Comparison of ENCODE assay signal across 19 cellular contexts in genomic region chr10:79219276-79219957, GRCh38.
DNase-seq lines count a peak whose midpoint lies in the region; ATAC-seq and TF ChIP-seq lines count a peak whose summit lies in the region.
"Had no signal": no experiment of that assay in that cellular context is flagged by ENCODE, and none has a peak within 500 bp of the region (broad histone marks: within the 10 kb centered on the region; RNA-seq: fewer than 3 reads in every experiment).

No MANE protein-coding gene starts in this region.

- no peaks in the 10 kb centered on the region for H3K9me3 Mint-ChIP-seq in type B pancreatic cell
- H3K9me3 Mint-ChIP-seq: activated T-helper 1 cell treated with anti-CD3 and anti-CD28 coated beads, Interleukin-12 subunit alpha, Interleukin-12 subunit beta, Interleukin-2, Interleukin-4 antibody, amounts not matched to agents 30 ng/mL and 10 ng/mL and 1 ng/mL, durations not matched to agents 14 hours and 24 hours and 36 hours; CD8-positive, alpha-beta memory T cell had no signal

- no peaks in the 10 kb centered on the region for H3K9me2 ChIP-seq in SK-N-SH

- CTCF ChIA-PET in SK-N-SH (lab: Yijun Ruan, JAX): interaction anchor here (0.7 to 1.1 kb wide), 3 partner anchors 15 to 244 kb away, joined by 3 to 4 read pairs (median 4); no protein-coding TSS in a partner anchor

- no peak overlapping the region for H2AFZ ChIP-seq in SK-N-SH (ENCODE audit: low read depth)

- no peaks in the 10 kb centered on the region for H3K9me3 ChIP-seq in SK-N-SH
- no peaks in the 10 kb centered on the region for H3K9me3 ChIP-seq in muscle layer of colon (ENCODE audit: low read length)
- no peaks in the 10 kb centered on the region for H3K9me3 ChIP-seq in esophagus squamous epithelium
- H3K9me3 ChIP-seq: colonic mucosa, lower lobe of right lung had no signal

- peaks cover 33 to 60% of the 10 kb centered on the region in 2 experiments for H3K4me1 ChIP-seq in SK-N-SH (ENCODE audit: control insufficient read depth in 1 of 2, insufficient read depth in 2 of 2, low read depth in 1 of 2, low read length in 1 of 2)
- H3K4me1 ChIP-seq in muscle layer of colon (ENCODE audit: insufficient read depth, low read length): peaks cover 61% of the 10 kb centered on the region
- peaks cover 15 to 60% (median 34%) of the 10 kb centered on the region in 3 donors for H3K4me1 ChIP-seq in esophagus squamous epithelium

- H3K4me3 Mint-ChIP-seq in type B pancreatic cell: no peak overlapping the region
- H3K4me3 Mint-ChIP-seq: activated CD8-positive, alpha-beta T cell treated with anti-CD3 and anti-CD28 coated beads, Interleukin-2, amount 10 ng/mL, durations not matched to agents 7 days and 5 days; activated T-helper 1 cell treated with anti-CD3 and anti-CD28 coated beads, Interleukin-12 subunit alpha, Interleukin-12 subunit beta, Interleukin-2, Interleukin-4 antibody, amounts not matched to agents 30 ng/mL and 10 ng/mL and 1 ng/mL, durations not matched to agents 14 hours and 24 hours and 36 hours; CD8-positive, alpha-beta memory T cell had no signal

- H3K36me3 Mint-ChIP-seq in type B pancreatic cell: peaks cover 20% of the 10 kb centered on the region

- peak overlapping the region; percentile 29 for H3K27ac Mint-ChIP-seq in type B pancreatic cell
- H3K27ac Mint-ChIP-seq: activated CD8-positive, alpha-beta T cell treated with anti-CD3 and anti-CD28 coated beads, Interleukin-2, amount 10 ng/mL, durations not matched to agents 7 days and 5 days; activated T-helper 1 cell treated with anti-CD3 and anti-CD28 coated beads, Interleukin-12 subunit alpha, Interleukin-12 subunit beta, Interleukin-2, Interleukin-4 antibody, amounts not matched to agents 30 ng/mL and 10 ng/mL and 1 ng/mL, durations not matched to agents 14 hours and 24 hours and 36 hours had no signal

- no peak for TF ChIP-seq RAD21 in SK-N-SH (IDR thresholded peaks at IDR 0.05; ENCODE audit: low read length)

- no peaks in the 10 kb centered on the region for H3K27me3 ChIP-seq in SK-N-SH (ENCODE audit: insufficient read depth)
- H3K27me3 ChIP-seq in muscle layer of colon (ENCODE audit: control insufficient read depth in 1 of 2, insufficient read depth in 2 of 2, low read length in 2 of 2): no peaks in the 10 kb centered on the region
- H3K27me3 ChIP-seq in esophagus squamous epithelium: no peaks in the 10 kb centered on the region
- H3K27me3 ChIP-seq: colonic mucosa had no signal

- TF ChIP-seq CTCF in SK-N-SH (IDR thresholded peaks at IDR 0.05) (no peak), fibroblast of mammary gland (conservative IDR thresholded peaks at IDR 0.05; ENCODE audit: control insufficient read depth, insufficient read depth, low read depth, low read length) (no peak), type B pancreatic cell (conservative IDR thresholded peaks at IDR 0.05) (no peak), esophagus squamous epithelium (IDR thresholded peaks at IDR 0.05) (no peak)

- peaks cover 6% of the 10 kb centered on the region; the same call in 1 of the 2 replicates for H3K79me2 ChIP-seq in SK-N-SH (ENCODE audit: insufficient read depth)

- intact Hi-C loops in esophagus squamous epithelium (cut with DNase I): no loop called here

- 82% methylated on average over 3 of the region's 4 CpGs for WGBS in SK-N-SH (ENCODE audit: low lambda C conversion rate)
- WGBS in esophagus squamous epithelium, 2 donors: 76 to 82% methylated on average over 3 to 4 of the region's 4 CpGs

- DNase-seq in SK-N-SH (no peak), fibroblast of mammary gland (ENCODE audit: low read depth) (peak; percentile 63), type B pancreatic cell (ENCODE audit: extremely low spot score, unreplicated experiment) (no peak), esophagus squamous epithelium (lab: John Stamatoyannopoulos, UW) (no peak), NCI-H2029 treated with DMSO at 0.1 percent for 48 hours (lab: John Stamatoyannopoulos, UW) (no peak)
- DNase-seq: activated CD8-positive, alpha-beta T cell treated with anti-CD3 and anti-CD28 coated beads, Interleukin-2, amount 10 ng/mL, durations not matched to agents 7 days and 5 days; CD8-positive, alpha-beta memory T cell; colonic mucosa; erythroblast; GOT3; lower lobe of right lung; NCI-H1105; NCI-H2171; stimulated activated naive CD8-positive, alpha-beta T cell treated with anti-CD3 and anti-CD28 coated beads, Interleukin-15, Interleukin-2, amounts not matched to agents 100 U/mL and 50 U/mL, for 24 hours had no signal

- H3K4me1 Mint-ChIP-seq in type B pancreatic cell (ENCODE audit: unreplicated experiment): peaks cover 49% of the 10 kb centered on the region

- H4K20me1 ChIP-seq in SK-N-SH (ENCODE audit: insufficient read depth): peaks cover 12% of the 10 kb centered on the region; the same call in 1 of the 2 replicates

- POLR2A ChIA-PET in SK-N-SH (lab: Yijun Ruan, JAX): interaction anchor here (1.5 to 12.4 kb wide), 4 partner anchors 10 to 62 kb away, joined by 5 to 237 read pairs (median 42); no protein-coding TSS in a partner anchor

- H3K4me2 ChIP-seq in SK-N-SH: no peak overlapping the region

- no peak overlapping the region for H3K9ac ChIP-seq in SK-N-SH
- peak overlapping the region; percentile 24 for H3K9ac ChIP-seq in muscle layer of colon (ENCODE audit: low read length)

- TF ChIP-seq POLR2A in esophagus squamous epithelium (IDR thresholded peaks at IDR 0.05): no peak

- no peak overlapping the region for H3K4me3 ChIP-seq in SK-N-SH (ENCODE audit: low read depth in 2 of 2, low read length in 1 of 2)
- H3K4me3 ChIP-seq in fibroblast of mammary gland (ENCODE audit: control insufficient read depth, low read depth, low read length): no peak overlapping the region
- H3K4me3 ChIP-seq in muscle layer of colon (ENCODE audit: low read depth in 1 of 2, low read length in 2 of 2): no peak overlapping the region
- no peak overlapping the region for H3K4me3 ChIP-seq in esophagus squamous epithelium
- H3K4me3 ChIP-seq: colonic mucosa, lower lobe of right lung, skin epidermis had no signal

- H3K27me3 Mint-ChIP-seq in type B pancreatic cell: peaks cover 2% of the 10 kb centered on the region

- H3K27ac ChIP-seq in SK-N-SH (ENCODE audit: low read depth in 2 of 2, low read length in 1 of 2): peak overlapping the region; percentile 49 to 93; a peak in 3 of 4 replicates
- H3K27ac ChIP-seq in muscle layer of colon (ENCODE audit: low read depth, low read length): peak overlapping the region; percentile 95
- peak overlapping the region in 2 of 4 donors; percentile 1 to 22 for H3K27ac ChIP-seq in esophagus squamous epithelium
- H3K27ac ChIP-seq: colonic mucosa, lower lobe of right lung had no signal

- peaks cover 24 to 26% of the 10 kb centered on the region in 2 experiments for H3K36me3 ChIP-seq in SK-N-SH (replicated peaks in 1 of 2; ENCODE audit: control insufficient read depth in 1 of 2, insufficient read depth in 2 of 2, low read length in 1 of 2)
- H3K36me3 ChIP-seq in muscle layer of colon (ENCODE audit: insufficient read depth, low read length): peaks cover 28% of the 10 kb centered on the region
- H3K36me3 ChIP-seq in esophagus squamous epithelium: peaks cover 14 to 100% (median 26%) of the 10 kb centered on the region in 3 donors

- ATAC-seq in SK-N-SH treated with all-trans-retinoic acid at 6 μM for 48 hours (no peak), HG03135 (IDR thresholded peaks at IDR 0.05; ENCODE audit: unreplicated experiment) (no peak)
- ATAC-seq: activated CD8-positive, alpha-beta T cell treated with anti-CD3 and anti-CD28 coated beads, Interleukin-2, amount 10 ng/mL, durations not matched to agents 7 days and 5 days; lower lobe of right lung; stimulated activated naive CD8-positive, alpha-beta T cell treated with anti-CD3 and anti-CD28 coated beads, Interleukin-15, Interleukin-2, amounts not matched to agents 100 U/mL and 50 U/mL, for 24 hours had no signal

- no peak for TF ChIP-seq EP300 in SK-N-SH (IDR thresholded peaks at IDR 0.05; ENCODE audit: borderline replicate concordance in 1 of 2, low read depth in 1 of 2, low read length in 1 of 2)

- peaks cover 6% of the 10 kb centered on the region for H3F3A ChIP-seq in SK-N-SH (replicated peaks; ENCODE audit: insufficient read depth)

TF ChIP-seq in SK-N-SH, 30 proteins besides CTCF, POLR2A, EP300 and RAD21 (continues in another document):
- TF ChIP-seq MAX (IDR thresholded peaks at IDR 0.05; ENCODE audit: low read depth) (no peak), NRF1 (IDR thresholded peaks at IDR 0.05; ENCODE audit: low read depth, low read length) (no peak), PBX3 (IDR thresholded peaks at IDR 0.05) (no peak), TEAD4 (IDR thresholded peaks at IDR 0.05; ENCODE audit: borderline replicate concordance, insufficient read depth) (no peak)

TF ChIP-seq in SK-N-SH treated with all-trans-retinoic acid at 6 μM for 48 hours, 23 proteins besides CTCF, POLR2A, EP300 and RAD21 (continues in another document):
- TF ChIP-seq ZNF70 (CRISPR knock-in tag; IDR thresholded peaks at IDR 0.05): no peak
- no peak for TF ChIP-seq ZNF565 (CRISPR knock-in tag; conservative IDR thresholded peaks at IDR 0.05; ENCODE audit: low read depth)
- no peak for TF ChIP-seq ZC3H10 (CRISPR knock-in tag; IDR thresholded peaks at IDR 0.05)
- TF ChIP-seq CSDC2 (CRISPR knock-in tag; IDR thresholded peaks at IDR 0.05): no peak
- no peak for TF ChIP-seq ZFP30 (CRISPR knock-in tag; IDR thresholded peaks at IDR 0.05)
- TF ChIP-seq CREB5 (CRISPR knock-in tag; IDR thresholded peaks at IDR 0.05; ENCODE audit: low read depth): no peak
- TF ChIP-seq ZFP3 (CRISPR knock-in tag; IDR thresholded peaks at IDR 0.05): no peak
- TF ChIP-seq SNAI2 (CRISPR knock-in tag; IDR thresholded peaks at IDR 0.05): no peak
